In the genomic region with DNA sequence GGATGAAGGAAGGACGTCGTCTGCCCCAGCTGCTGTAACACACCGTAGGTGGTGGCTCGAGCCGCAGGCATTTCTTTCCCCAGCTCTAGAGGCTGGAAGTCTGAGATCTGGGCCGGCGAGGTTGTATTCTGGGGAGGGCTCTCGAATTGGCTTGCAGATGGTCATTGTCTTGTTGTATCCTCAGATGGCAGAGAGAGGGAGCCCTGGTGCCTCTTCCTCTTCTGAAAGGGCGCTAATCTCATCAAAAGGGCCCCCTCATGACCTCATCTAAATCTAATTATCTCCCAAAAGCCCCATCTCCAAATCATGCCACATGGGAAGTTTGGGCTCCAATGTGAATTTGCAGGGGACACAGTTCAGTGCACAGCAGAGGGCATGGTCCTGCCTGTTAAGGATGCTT, we compare ENCODE assay signal across 26 cellular contexts.
DNase-seq lines count a peak whose midpoint lies in the region; ATAC-seq, FAIRE-seq and TF ChIP-seq lines count a peak whose summit lies in the region.
"Had no signal": no experiment of that assay in that cellular context is flagged by ENCODE, and none has a peak within 500 bp of the region (broad histone marks: within the 10 kb centered on the region; RNA-seq: fewer than 3 reads in every experiment).

No MANE protein-coding gene starts in this region.

- H4K20me1 ChIP-seq in OCI-LY7 (ENCODE audit: insufficient read depth, low read length) (no peaks in the 10 kb centered on the region), HepG2 (ENCODE audit: insufficient read depth, low read length) (no peaks in the 10 kb centered on the region)

- peaks cover 20% of the 10 kb centered on the region for H3K9me3 Mint-ChIP-seq in HFFc6
- H3K9me3 Mint-ChIP-seq: activated CD4-positive, alpha-beta T cell treated with anti-CD3 and anti-CD28 coated beads, Interleukin-2, amount 10 ng/mL, durations not matched to agents 7 days and 5 days had no signal

- H3K9ac ChIP-seq in HepG2 (ENCODE audit: insufficient read depth, low read depth, low read length) = no peak overlapping the region
- H3K9ac ChIP-seq: GM23248, parathyroid adenoma had no signal

- no peak overlapping the region for H3K4me3 Mint-ChIP-seq in HFFc6
- H3K4me3 Mint-ChIP-seq: activated CD4-positive, alpha-beta T cell treated with anti-CD3 and anti-CD28 coated beads, Interleukin-2, amount 10 ng/mL, durations not matched to agents 7 days and 5 days; nephron progenitor cell; WTC11 had no signal

- intact Hi-C loops in OCI-LY7 (cut with micrococcal nuclease; ENCODE audit: unreplicated experiment) (no loop called here), HepG2 (cut with micrococcal nuclease; ENCODE audit: unreplicated experiment) (no loop called here)

- H3K4me2 ChIP-seq in OCI-LY7 (ENCODE audit: low read length) = no peak overlapping the region
- H3K4me2 ChIP-seq in HepG2 (ENCODE audit: low read depth, low read length) = no peak overlapping the region

- H3K27ac ChIP-seq in OCI-LY7 (ENCODE audit: low read depth, low read length, poor library complexity, severe bottlenecking) (no peak overlapping the region), HepG2 (ENCODE audit: extremely low read length, insufficient read depth, low read length) (no peak overlapping the region)
- H3K27ac ChIP-seq: breast epithelium, colonic mucosa, GM23248, parathyroid adenoma, right atrium auricular region had no signal

- BruUV-seq in OCI-LY7 (replicated peaks; lab: Mats Ljungman, UMichigan) (no TSS peak), HepG2 (replicated peaks; lab: Mats Ljungman, UMichigan) (no TSS peak)

- no peak for TF ChIP-seq RAD21 in HepG2 (CRISPR knock-in tag; IDR thresholded peaks at IDR 0.05)

- no peak for TF ChIP-seq EP300 in HepG2 (IDR thresholded peaks at IDR 0.05; ENCODE audit: low read depth in 2 of 2, low read length in 2 of 2)
- TF ChIP-seq EP300 in HepG2 (CRISPR knock-in tag; IDR thresholded peaks at IDR 0.05; ENCODE audit: borderline replicate concordance) = no peak

- H2AFZ ChIP-seq in OCI-LY7 (ENCODE audit: low read length) (no peak overlapping the region), HepG2 (ENCODE audit: low read length) (no peak overlapping the region)
- H2AFZ ChIP-seq: GM23248, parathyroid adenoma had no signal

- DNase-seq in ELR (ENCODE audit: low read depth) (peak; percentile 14), HFFc6 (no peak), OCI-LY7 (ENCODE audit: low spot score) (peak; percentile 30), HepG2 (ENCODE audit: low spot score) (no peak), T-helper 9 cell (no peak), ACHN (no peak), NCI-H774 (lab: John Stamatoyannopoulos, UW) (no peak)
- DNase-seq: activated CD4-positive, alpha-beta T cell treated with anti-CD3 and anti-CD28 coated beads, Interleukin-2, amount 10 ng/mL, durations not matched to agents 7 days and 5 days; activated naive CD4-positive, alpha-beta T cell treated with Interleukin-2 at 50 U/mL for 16 hours; C1 segment of cervical spinal cord; Calu3; colonic mucosa; effector memory CD4-positive, alpha-beta T cell; erythroblast; NCI-H2107; NCI-H446; nephron progenitor cell; PC-3 had no signal

- no peak for FAIRE-seq in HepG2 (lab: Jason Lieb, UNC)

- H3K4me1 Mint-ChIP-seq in HFFc6 (ENCODE audit: low read depth) = peaks cover 18% of the 10 kb centered on the region

- in situ Hi-C loops in HepG2 (cut with HindIII; ENCODE audit: extremely low pct_ligation_motif_present, low pct_unique_long_range_greater_than_20kb) (no loop called here), ACHN (cut with HindIII; ENCODE audit: low pct_ligation_motif_present, low pct_unique_long_range_greater_than_20kb, low sequenced_read_pairs) (no loop called here)

- H3K79me2 ChIP-seq in OCI-LY7 (ENCODE audit: insufficient read depth, low read depth, low read length) (no peaks in the 10 kb centered on the region), HepG2 (ENCODE audit: insufficient read depth, low read length) (no peaks in the 10 kb centered on the region)
- H3K79me2 ChIP-seq: parathyroid adenoma had no signal

- H3K27me3 Mint-ChIP-seq in HFFc6 (ENCODE audit: insufficient read depth) = peaks cover 7% of the 10 kb centered on the region
- H3K27me3 Mint-ChIP-seq: activated CD4-positive, alpha-beta T cell treated with anti-CD3 and anti-CD28 coated beads, Interleukin-2, amount 10 ng/mL, durations not matched to agents 7 days and 5 days had no signal

- no peaks in the 10 kb centered on the region for H3K9me2 ChIP-seq in OCI-LY7 (ENCODE audit: insufficient read depth, low read length)

- H3K36me3 ChIP-seq in OCI-LY7 (ENCODE audit: insufficient read depth, low read length) (no peaks in the 10 kb centered on the region), HepG2 (replicated peaks in 1 of 2; ENCODE audit: control insufficient read depth in 1 of 2, insufficient read depth in 2 of 2, low read length in 2 of 2) (no peaks in the 10 kb centered on the region)
- H3K36me3 ChIP-seq: breast epithelium, colonic mucosa, heart left ventricle, right atrium auricular region, tibial nerve had no signal

- no peak overlapping the region for H3K4me3 ChIP-seq in OCI-LY7 (ENCODE audit: low read depth, low read length, poor library complexity, severe bottlenecking)
- H3K4me3 ChIP-seq in HepG2 (replicated peaks in 1 of 3; ENCODE audit: insufficient read depth in 1 of 3, low read depth in 2 of 3, low read length in 3 of 3) = no peak overlapping the region
- H3K4me3 ChIP-seq: breast epithelium, colonic mucosa, GM23248, heart left ventricle, right atrium auricular region, tibial nerve had no signal

- peaks cover 0 to 28% of the 10 kb centered on the region in 2 experiments; a peak in 3 of 5 replicates for H3K27me3 ChIP-seq in HepG2 (ENCODE audit: control insufficient read depth in 1 of 2, insufficient read depth in 2 of 2, low read length in 2 of 2)
- H3K27me3 ChIP-seq: breast epithelium, colonic mucosa, right atrium auricular region had no signal

- TF ChIP-seq POLR2A in HepG2 (IDR thresholded peaks at IDR 0.05; ENCODE audit: insufficient read depth in 1 of 2, low read depth in 2 of 2, low read length in 2 of 2) = no peak

- CTCF ChIA-PET in OCI-LY7 (lab: Charles Lee; ENCODE audit: unreplicated experiment) = no interaction called here
- CTCF ChIA-PET in HepG2 (lab: Yijun Ruan, JAX; ENCODE audit: low intra/inter-chr PET ratio, low total read pairs) = no interaction called here

- H3K4me1 ChIP-seq in OCI-LY7 (ENCODE audit: insufficient read depth, low read length, poor library complexity, severe bottlenecking) = peaks cover 13% of the 10 kb centered on the region
- H3K4me1 ChIP-seq in HepG2 (ENCODE audit: insufficient read depth, low read length) = peaks cover 41% of the 10 kb centered on the region
- H3K4me1 ChIP-seq: colonic mucosa, parathyroid adenoma had no signal

- peaks cover 5% of the 10 kb centered on the region for H3K36me3 Mint-ChIP-seq in HFFc6 (ENCODE audit: low read depth)

- POLR2A ChIA-PET in OCI-LY7 (lab: Charles Lee) (no interaction called here), HepG2 (lab: Yijun Ruan, JAX) (interaction anchor here (1.6 kb wide), 1 partner anchor 11 kb away, joined by 4 read pairs; no protein-coding TSS in a partner anchor)

- ATAC-seq in HepG2 = no peak
- ATAC-seq: heart left ventricle, Right ventricle myocardium inferior, WTC11 had no signal

- H3K27ac Mint-ChIP-seq in HFFc6 = no peak overlapping the region
- H3K27ac Mint-ChIP-seq: activated CD4-positive, alpha-beta T cell treated with anti-CD3 and anti-CD28 coated beads, Interleukin-2, amount 10 ng/mL, durations not matched to agents 7 days and 5 days; nephron progenitor cell; WTC11 had no signal

- peak; percentile 32; the same call in 1 of the 2 replicates for TF ChIP-seq CTCF in HFFc6 (IDR thresholded peaks at IDR 0.05)
- peak; percentile 61 for TF ChIP-seq CTCF in OCI-LY7 (conservative IDR thresholded peaks at IDR 0.05; ENCODE audit: low read length)
- TF ChIP-seq CTCF in HepG2 (CRISPR knock-in tag; IDR thresholded peaks at IDR 0.05) = no peak

- H3K9me3 ChIP-seq in OCI-LY7 (ENCODE audit: low read length) (no peaks in the 10 kb centered on the region), HepG2 (ENCODE audit: low read length) (no peaks in the 10 kb centered on the region)
- H3K9me3 ChIP-seq: colonic mucosa had no signal

- 90% methylated on average over 4 of the region's 9 CpGs for WGBS in HepG2 (ENCODE audit: low lambda C conversion rate)

TF ChIP-seq in HepG2, 621 proteins besides CTCF, POLR2A, EP300 and RAD21 (continues in another document):
- TF ChIP-seq ZNF264 (CRISPR knock-in tag; IDR thresholded peaks at IDR 0.05) (peak; percentile 99), KAT2B (IDR thresholded peaks at IDR 0.05; ENCODE audit: borderline replicate concordance, low read depth, low read length) (no peak), ZNF800 (CRISPR knock-in tag; IDR thresholded peaks at IDR 0.05) (no peak), THAP11 (CRISPR knock-in tag; IDR thresholded peaks at IDR 0.05) (no peak), EEA1 (CRISPR knock-in tag; IDR thresholded peaks at IDR 0.05; ENCODE audit: borderline replicate concordance) (no peak), TOE1 (CRISPR knock-in tag; IDR thresholded peaks at IDR 0.05) (no peak)

Comparison
In these comparisons a context has a peak if more than half of its experiments do, and no peak if none do; other contexts are left out.
1. DNase-seq: peak in ELR (single experiment) and OCI-LY7 (single experiment); none in HFFc6 (single experiment), HepG2 (single experiment), T-helper 9 cell (single experiment), ACHN (single experiment) and NCI-H774 (single experiment).